In the genomic region with DNA sequence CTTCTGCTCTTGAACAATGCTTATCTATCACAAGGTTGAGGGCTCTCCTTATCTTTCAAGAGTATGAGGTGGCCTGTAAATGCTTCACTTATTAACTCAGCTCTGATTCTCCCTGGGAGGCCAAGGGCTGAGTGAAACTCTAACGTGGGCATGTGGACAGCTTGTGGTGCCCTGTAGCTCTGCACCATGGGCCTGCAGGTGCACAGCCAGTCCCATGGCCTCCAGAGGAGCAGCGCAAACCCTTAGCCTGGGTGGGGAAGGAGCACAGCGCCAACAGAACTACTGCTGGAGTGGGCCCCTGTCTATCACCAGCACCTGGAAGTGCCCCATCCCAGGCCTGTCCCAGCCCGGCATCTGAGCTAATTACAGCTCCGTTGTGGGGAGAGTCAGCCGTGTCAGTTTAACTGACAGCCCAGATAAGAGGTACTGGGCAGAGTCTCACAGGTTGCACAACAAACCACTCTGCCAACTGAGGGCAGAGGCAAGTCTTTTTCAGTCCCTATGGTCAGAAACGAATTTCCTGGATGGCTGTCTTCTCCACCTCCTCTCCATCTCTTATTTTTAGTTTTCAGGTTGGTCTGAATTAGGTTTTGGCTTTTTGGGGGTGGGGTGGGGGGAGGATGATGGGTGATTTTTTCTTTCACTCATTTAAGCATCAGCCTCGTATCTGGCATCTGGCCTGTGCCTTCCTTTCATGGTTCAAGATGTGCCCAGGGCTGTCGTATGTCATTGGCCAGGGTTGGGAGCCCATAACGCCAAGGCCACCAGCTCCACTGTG, we compare ENCODE assay signal across 9 cellular contexts.
A peak's percentile ranks its signal among the peaks of the same experiment; 100 is the strongest.
DNase-seq lines count a peak whose midpoint lies in the region; ATAC-seq and TF ChIP-seq lines count a peak whose summit lies in the region.
"Had no signal": no experiment of that assay in that cellular context is flagged by ENCODE, and none has a peak within 500 bp of the region (broad histone marks: within the 10 kb centered on the region; RNA-seq: fewer than 3 reads in every experiment).

No MANE protein-coding gene starts in this region.

- no peak for TF ChIP-seq CTCF in hepatocyte (IDR thresholded peaks at IDR 0.05; ENCODE audit: poor library complexity)

- POLR2A ChIA-PET in HEK293T (lab: Yijun Ruan, JAX) = no interaction called here

- no peaks in the 10 kb centered on the region for H3K79me2 ChIP-seq in hepatocyte

- H3K4me1 ChIP-seq in hepatocyte (ENCODE audit: insufficient read depth) = peaks cover 28% of the 10 kb centered on the region

- WGBS in hepatocyte (ENCODE audit: low lambda C conversion rate, missing lambda C conversion rate) = 52% methylated on average over 10 of the region's 10 CpGs

- no peaks in the 10 kb centered on the region for H3K9me2 ChIP-seq in hepatocyte (replicated peaks; ENCODE audit: insufficient read depth)

- no peak overlapping the region for H2AFZ ChIP-seq in hepatocyte

- H3K27ac ChIP-seq in KOPT-K1 (ENCODE audit: low read depth, low read length, poor library complexity, severe bottlenecking) = peak overlapping the region; percentile 98
- peak overlapping the region; percentile 97 for H3K27ac ChIP-seq in hepatocyte

- DNase-seq in GDM1 (lab: John Stamatoyannopoulos, UW) (peak; percentile 90), hepatocyte (ENCODE audit: low spot score) (peak; percentile 70), HEK293T (ENCODE audit: extremely low spot score) (no peak), NCI-H128 (lab: John Stamatoyannopoulos, UW; ENCODE audit: unreplicated experiment) (no peak), epidermal melanocyte (ENCODE audit: insufficient read length, low spot score) (no peak)
- DNase-seq: stimulated activated CD4-positive, alpha-beta T cell treated with anti-CD3 and anti-CD28 coated beads, Interleukin-1b, Interleukin-23, amount 100 ng/mL, for 48 hours had no signal

- ATAC-seq in GM21529 (IDR thresholded peaks at IDR 0.05; ENCODE audit: unreplicated experiment) = peak; percentile 50
- ATAC-seq in SK-N-SH treated with all-trans-retinoic acid at 6 μM for 48 hours = no peak

- H4K20me1 ChIP-seq in hepatocyte (ENCODE audit: insufficient read depth, poor library complexity, severe bottlenecking) = no peaks in the 10 kb centered on the region

- CTCF ChIA-PET in HEK293T (lab: Yijun Ruan, JAX) = no interaction called here

- H3K27me3 ChIP-seq in hepatocyte = no peaks in the 10 kb centered on the region

- no peak overlapping the region for H3K4me3 ChIP-seq in hepatocyte

- peak overlapping the region; percentile 47 for H3K4me2 ChIP-seq in hepatocyte

- no peaks in the 10 kb centered on the region for H3K9me3 ChIP-seq in KOPT-K1 (ENCODE audit: insufficient read depth, low read length, poor library complexity, severe bottlenecking)
- H3K9me3 ChIP-seq in hepatocyte (ENCODE audit: low read depth) = no peaks in the 10 kb centered on the region

- H3K36me3 ChIP-seq in KOPT-K1 (ENCODE audit: insufficient read depth, low read length) (no peaks in the 10 kb centered on the region), hepatocyte (replicated peaks; ENCODE audit: insufficient read depth, low read depth) (no peaks in the 10 kb centered on the region)

TF ChIP-seq in HEK293T, 16 proteins besides CTCF, POLR2A, EP300 and RAD21:
- TF ChIP-seq LEF1 (IDR thresholded peaks at IDR 0.05; ENCODE audit: borderline replicate concordance) (no peak), BHLHE40 (IDR thresholded peaks at IDR 0.05; ENCODE audit: borderline replicate concordance) (no peak), ELF4 (IDR thresholded peaks at IDR 0.05) (no peak), ZNF384 (IDR thresholded peaks at IDR 0.05) (no peak), TARDBP (IDR thresholded peaks at IDR 0.05) (no peak), ARNT (IDR thresholded peaks at IDR 0.05) (no peak), L3MBTL2 (conservative IDR thresholded peaks at IDR 0.05) (no peak), HDGF (IDR thresholded peaks at IDR 0.05; ENCODE audit: borderline replicate concordance) (no peak), SP1 (IDR thresholded peaks at IDR 0.05) (no peak), FOXA1 (IDR thresholded peaks at IDR 0.05) (no peak), CTBP1 (IDR thresholded peaks at IDR 0.05; ENCODE audit: borderline replicate concordance) (no peak), FOXK2 (IDR thresholded peaks at IDR 0.05) (no peak), FOXM1 (IDR thresholded peaks at IDR 0.05; ENCODE audit: borderline replicate concordance) (no peak), SUZ12 (IDR thresholded peaks at IDR 0.05) (no peak), NFRKB (IDR thresholded peaks at IDR 0.05) (no peak)
- TF ChIP-seq, protein P1, sequence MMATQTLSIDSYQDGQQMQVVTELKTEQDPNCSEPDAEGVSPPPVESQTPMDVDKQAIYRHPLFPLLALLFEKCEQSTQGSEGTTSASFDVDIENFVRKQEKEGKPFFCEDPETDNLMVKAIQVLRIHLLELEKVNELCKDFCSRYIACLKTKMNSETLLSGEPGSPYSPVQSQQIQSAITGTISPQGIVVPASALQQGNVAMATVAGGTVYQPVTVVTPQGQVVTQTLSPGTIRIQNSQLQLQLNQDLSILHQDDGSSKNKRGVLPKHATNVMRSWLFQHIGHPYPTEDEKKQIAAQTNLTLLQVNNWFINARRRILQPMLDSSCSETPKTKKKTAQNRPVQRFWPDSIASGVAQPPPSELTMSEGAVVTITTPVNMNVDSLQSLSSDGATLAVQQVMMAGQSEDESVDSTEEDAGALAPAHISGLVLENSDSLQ (IDR thresholded peaks at IDR 0.05) = no peak

TF ChIP-seq in SK-N-SH treated with all-trans-retinoic acid at 6 μM for 48 hours, 23 proteins besides CTCF, POLR2A, EP300 and RAD21:
- TF ChIP-seq, protein P2, sequence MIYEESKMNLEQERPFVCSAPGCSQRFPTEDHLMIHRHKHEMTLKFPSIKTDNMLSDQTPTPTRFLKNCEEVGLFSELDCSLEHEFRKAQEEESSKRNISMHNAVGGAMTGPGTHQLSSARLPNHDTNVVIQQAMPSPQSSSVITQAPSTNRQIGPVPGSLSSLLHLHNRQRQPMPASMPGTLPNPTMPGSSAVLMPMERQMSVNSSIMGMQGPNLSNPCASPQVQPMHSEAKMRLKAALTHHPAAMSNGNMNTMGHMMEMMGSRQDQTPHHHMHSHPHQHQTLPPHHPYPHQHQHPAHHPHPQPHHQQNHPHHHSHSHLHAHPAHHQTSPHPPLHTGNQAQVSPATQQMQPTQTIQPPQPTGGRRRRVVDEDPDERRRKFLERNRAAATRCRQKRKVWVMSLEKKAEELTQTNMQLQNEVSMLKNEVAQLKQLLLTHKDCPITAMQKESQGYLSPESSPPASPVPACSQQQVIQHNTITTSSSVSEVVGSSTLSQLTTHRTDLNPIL (CRISPR knock-in tag; IDR thresholded peaks at IDR 0.05; ENCODE audit: low read depth) = no peak

Comparison
In these comparisons a context has a peak if more than half of its experiments do, and no peak if none do; other contexts are left out.
1. DNase-seq: peak in GDM1 (single experiment) and hepatocyte (single experiment); none in HEK293T (single experiment), NCI-H128 (single experiment) and epidermal melanocyte (single experiment).